In the genomic region with DNA sequence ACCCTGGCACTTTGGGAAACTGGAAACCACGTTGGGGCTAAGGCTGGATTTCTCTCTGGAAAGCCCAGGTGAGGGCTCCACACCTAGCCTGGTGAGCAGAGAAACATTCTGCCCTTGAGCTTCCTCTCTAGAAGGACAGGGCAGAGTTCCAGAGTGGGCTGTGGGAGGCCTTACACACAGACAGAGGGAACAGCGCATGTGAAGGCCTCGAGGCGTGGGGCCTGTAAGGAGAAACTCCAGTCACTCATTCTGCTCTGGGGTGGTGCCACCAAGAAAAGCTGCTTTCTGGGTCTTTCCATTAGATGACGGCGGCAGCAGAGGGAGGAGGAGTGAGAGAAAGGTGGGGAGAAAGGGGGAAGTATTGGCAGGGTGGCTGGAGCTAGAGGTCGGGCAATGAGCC, we compare ENCODE assay signal across 29 cellular contexts.
"Had no signal": no experiment of that assay in that cellular context is flagged by ENCODE, and none has a peak within 500 bp of the region (broad histone marks: within the 10 kb centered on the region; RNA-seq: fewer than 3 reads in every experiment).

No MANE protein-coding gene starts in this region.

- H3K27me3 ChIP-seq: brain microvascular endothelial cell, colonic mucosa had no signal

- ATAC-seq: activated naive CD4-positive, alpha-beta T cell treated with anti-CD3 and anti-CD28 coated beads, Interleukin-2, amount 50 U/mL, for 72 hours; activated T-cell treated with anti-CD3 and anti-CD28 coated beads, Interleukin-2, amount 50 U/mL, for 72 hours; foreskin keratinocyte; gastrocnemius medialis; heart left ventricle; T-helper 17 cell had no signal

- H3K4me1 Mint-ChIP-seq: activated CD4-positive, alpha-beta memory T cell treated with anti-CD3 and anti-CD28 coated beads, Interleukin-2, amount 10 ng/mL, durations not matched to agents 7 days and 5 days; activated CD4-positive, alpha-beta T cell treated with anti-CD3 and anti-CD28 coated beads, Interleukin-2, amount 10 ng/mL, durations not matched to agents 7 days and 5 days; activated naive CD4-positive, alpha-beta T cell treated with anti-CD3 and anti-CD28 coated beads, Interleukin-2, amount 10 ng/mL, durations not matched to agents 7 days and 5 days; activated naive CD8-positive, alpha-beta T cell treated with anti-CD3 and anti-CD28 coated beads, Interleukin-2, amount 10 ng/mL, durations not matched to agents 7 days and 5 days; T-helper 17 cell had no signal

- H3K27ac Mint-ChIP-seq: activated CD4-positive, alpha-beta memory T cell treated with anti-CD3 and anti-CD28 coated beads, Interleukin-2, amount 10 ng/mL, durations not matched to agents 7 days and 5 days; activated CD4-positive, alpha-beta T cell treated with anti-CD3 and anti-CD28 coated beads, Interleukin-2, amount 10 ng/mL, durations not matched to agents 7 days and 5 days; activated naive CD4-positive, alpha-beta T cell treated with anti-CD3 and anti-CD28 coated beads, Interleukin-2, amount 10 ng/mL, durations not matched to agents 7 days and 5 days; activated naive CD8-positive, alpha-beta T cell treated with anti-CD3 and anti-CD28 coated beads, Interleukin-2, amount 10 ng/mL, durations not matched to agents 7 days and 5 days; activated T-cell treated with anti-CD3 and anti-CD28 coated beads, Interleukin-2, amount 50 U/mL, for 24 hours; activated T-cell treated with anti-CD3 and anti-CD28 coated beads, Interleukin-2, amount 50 U/mL, for 72 hours; dendritic cell treated with granulocyte-macrophage colony-stimulating factor and Interleukin-4, amounts not matched to agents 40 ng/mL and 50 ng/mL, for 4 days; T-helper 17 cell; T-helper 2 cell treated with Interferon-gamma antibody and Interleukin-4, amounts not matched to agents 5 μg/mL and 100 μg/mL, for 36 hours had no signal

- DNase-seq: activated CD4-positive, alpha-beta memory T cell treated with anti-CD3 and anti-CD28 coated beads, Interleukin-2, amount 10 ng/mL, durations not matched to agents 7 days and 5 days; activated CD4-positive, alpha-beta T cell treated with anti-CD3 and anti-CD28 coated beads for 1 hour; activated CD4-positive, alpha-beta T cell treated with anti-CD3 and anti-CD28 coated beads for 4 hours; activated CD4-positive, alpha-beta T cell treated with anti-CD3 and anti-CD28 coated beads, Interleukin-2, amount 10 ng/mL, durations not matched to agents 7 days and 5 days; activated CD4-positive, alpha-beta T cell treated with anti-CD3 and anti-CD28 coated beads, Interleukin-2, amount 50 U/mL, for 4 hours; activated CD8-positive, alpha-beta memory T cell treated with anti-CD3 and anti-CD28 coated beads, Interleukin-2, amount 50 U/mL, for 48 hours; activated gamma-delta T cell; activated naive CD4-positive, alpha-beta T cell; activated naive CD4-positive, alpha-beta T cell treated with anti-CD3 and anti-CD28 coated beads, Interleukin-2, amount 10 ng/mL, durations not matched to agents 7 days and 5 days; activated naive CD8-positive, alpha-beta T cell treated with anti-CD3 and anti-CD28 coated beads, Interleukin-2, amount 10 ng/mL, durations not matched to agents 7 days and 5 days; activated T-cell treated with anti-CD3 and anti-CD28 coated beads for 4 hours; activated T-cell treated with anti-CD3 and anti-CD28 coated beads, Interleukin-2, amount 50 U/mL, for 24 hours; activated T-cell treated with anti-CD3 and anti-CD28 coated beads, Interleukin-2, amount 50 U/mL, for 72 hours; brain microvascular endothelial cell; caudate nucleus; colonic mucosa; dorsolateral prefrontal cortex; effector memory CD4-positive, alpha-beta T cell; erythroblast; foreskin keratinocyte; gastrocnemius medialis; glutamatergic neuron; heart left ventricle; T-helper 1 cell; T-helper 17 cell had no signal

- H3K36me3 ChIP-seq: brain microvascular endothelial cell, colonic mucosa, esophagus muscularis mucosa, gastrocnemius medialis, heart left ventricle had no signal

- H3K4me1 ChIP-seq: colonic mucosa, esophagus muscularis mucosa, foreskin keratinocyte, gastrocnemius medialis, heart left ventricle had no signal

- H3K4me3 Mint-ChIP-seq: activated CD4-positive, alpha-beta memory T cell treated with anti-CD3 and anti-CD28 coated beads, Interleukin-2, amount 10 ng/mL, durations not matched to agents 7 days and 5 days; activated CD4-positive, alpha-beta T cell treated with anti-CD3 and anti-CD28 coated beads, Interleukin-2, amount 10 ng/mL, durations not matched to agents 7 days and 5 days; activated naive CD4-positive, alpha-beta T cell treated with anti-CD3 and anti-CD28 coated beads, Interleukin-2, amount 10 ng/mL, durations not matched to agents 7 days and 5 days; activated naive CD8-positive, alpha-beta T cell treated with anti-CD3 and anti-CD28 coated beads, Interleukin-2, amount 10 ng/mL, durations not matched to agents 7 days and 5 days; activated T-cell treated with anti-CD3 and anti-CD28 coated beads, Interleukin-2, amount 50 U/mL, for 24 hours; activated T-cell treated with anti-CD3 and anti-CD28 coated beads, Interleukin-2, amount 50 U/mL, for 72 hours; dendritic cell treated with granulocyte-macrophage colony-stimulating factor and Interleukin-4, amounts not matched to agents 40 ng/mL and 50 ng/mL, for 4 days; T-helper 17 cell; T-helper 2 cell treated with Interferon-gamma antibody and Interleukin-4, amounts not matched to agents 5 μg/mL and 100 μg/mL, for 36 hours had no signal

- H3K9me3 ChIP-seq: colonic mucosa, esophagus muscularis mucosa, gastrocnemius medialis, heart left ventricle had no signal

- H3K27ac ChIP-seq: brain microvascular endothelial cell, colonic mucosa, dorsolateral prefrontal cortex, esophagus muscularis mucosa, foreskin keratinocyte, gastrocnemius medialis, heart left ventricle had no signal

- H3K9me3 Mint-ChIP-seq: activated CD4-positive, alpha-beta memory T cell treated with anti-CD3 and anti-CD28 coated beads, Interleukin-2, amount 10 ng/mL, durations not matched to agents 7 days and 5 days; activated CD4-positive, alpha-beta T cell treated with anti-CD3 and anti-CD28 coated beads, Interleukin-2, amount 10 ng/mL, durations not matched to agents 7 days and 5 days; activated naive CD4-positive, alpha-beta T cell treated with anti-CD3 and anti-CD28 coated beads, Interleukin-2, amount 10 ng/mL, durations not matched to agents 7 days and 5 days; activated naive CD4-positive, alpha-beta T cell treated with anti-CD3 and anti-CD28 coated beads, Interleukin-2, amount 50 U/mL, for 72 hours; activated naive CD8-positive, alpha-beta T cell treated with anti-CD3 and anti-CD28 coated beads, Interleukin-2, amount 10 ng/mL, durations not matched to agents 7 days and 5 days; activated T-cell treated with anti-CD3 and anti-CD28 coated beads, Interleukin-2, amount 50 U/mL, for 24 hours; activated T-cell treated with anti-CD3 and anti-CD28 coated beads, Interleukin-2, amount 50 U/mL, for 72 hours; dendritic cell treated with granulocyte-macrophage colony-stimulating factor and Interleukin-4, amounts not matched to agents 40 ng/mL and 50 ng/mL, for 4 days; T-helper 2 cell treated with Interferon-gamma antibody and Interleukin-4, amounts not matched to agents 5 μg/mL and 100 μg/mL, for 36 hours had no signal

- H3K36me3 Mint-ChIP-seq: activated naive CD4-positive, alpha-beta T cell treated with anti-CD3 and anti-CD28 coated beads, Interleukin-2, amount 10 ng/mL, durations not matched to agents 7 days and 5 days; activated naive CD4-positive, alpha-beta T cell treated with anti-CD3 and anti-CD28 coated beads, Interleukin-2, amount 50 U/mL, for 72 hours; activated naive CD8-positive, alpha-beta T cell treated with anti-CD3 and anti-CD28 coated beads, Interleukin-2, amount 10 ng/mL, durations not matched to agents 7 days and 5 days had no signal

- H3K4me3 ChIP-seq: colonic mucosa, dorsolateral prefrontal cortex, esophagus muscularis mucosa, gastrocnemius medialis, heart left ventricle had no signal
